In genomic region chr1:71081697-71082080, GRCh38 we compare ENCODE assay signal across 9 cellular contexts. TPM values are rescaled to one million over a fixed set of nuclear protein-coding genes. Genes with fewer than 3 reads are reported as not detected.
A peak's percentile ranks its signal among the peaks of the same experiment; 100 is the strongest.
DNase-seq lines count a peak whose midpoint lies in the region; ATAC-seq and TF ChIP-seq lines count a peak whose summit lies in the region.
"Had no signal": no experiment of that assay in that cellular context is flagged by ENCODE, and none has a peak within 500 bp of the region (broad histone marks: within the 10 kb centered on the region; RNA-seq: fewer than 3 reads in every experiment).

No MANE protein-coding gene starts in this region.

- H3K4me3 ChIP-seq in Peyer's patch (peak overlapping the region in 3 of 4 donors; percentile 74 to 80 (median 80)), duodenal mucosa (ENCODE audit: low read depth in 1 of 2, low read length in 2 of 2) (peak overlapping the region; percentile 77 to 90)

- no peak for TF ChIP-seq POLR2A in Peyer's patch (IDR thresholded peaks at IDR 0.05)

- peak overlapping the region in 1 of 2 donors; percentile 84 for H3K9ac ChIP-seq in duodenal mucosa (ENCODE audit: low read depth in 1 of 2, low read length in 2 of 2)

- H3K27me3 ChIP-seq in Peyer's patch (no peaks in the 10 kb centered on the region), duodenal mucosa (ENCODE audit: control insufficient read depth in 1 of 2, insufficient read depth in 2 of 2, low read length in 2 of 2) (peaks cover 0 to 6% of the 10 kb centered on the region in 2 donors)

- peaks cover 27 to 30% of the 10 kb centered on the region in 2 donors for H3K4me1 Mint-ChIP-seq in natural killer cell

- H3K27ac ChIP-seq in Peyer's patch (peak overlapping the region in 1 of 4 donors; percentile 84), duodenal mucosa (ENCODE audit: low read depth, low read length) (no peak overlapping the region)

- ATAC-seq in natural killer cell (no peak), HG03175 (IDR thresholded peaks at IDR 0.05; ENCODE audit: unreplicated experiment) (no peak), GM21786 (IDR thresholded peaks at IDR 0.05; ENCODE audit: unreplicated experiment) (no peak)

- intact Hi-C loops in natural killer cell (cut with micrococcal nuclease) = loop anchor here (1.0 kb wide), 2 partner anchors 727 to 876 kb away; partner anchors contain the start of genes ANKRD13C and LRRC40

- no peaks in the 10 kb centered on the region for H3K9me3 Mint-ChIP-seq in natural killer cell

- peaks cover 12% of the 10 kb centered on the region for H3K36me3 Mint-ChIP-seq in natural killer cell

- in situ Hi-C loops in Caki2 (cut with HindIII; ENCODE audit: low pct_unique_long_range_greater_than_20kb, low sequenced_read_pairs) = no loop called here

- H3K27ac Mint-ChIP-seq in natural killer cell = peak overlapping the region; percentile 99

- H3K4me1 ChIP-seq in Peyer's patch (peaks cover 0 to 14% (median 5%) of the 10 kb centered on the region in 4 donors), duodenal mucosa (ENCODE audit: control insufficient read depth in 1 of 2, insufficient read depth in 2 of 2, low read length in 2 of 2) (peaks cover 10 to 11% of the 10 kb centered on the region in 2 donors)

- no peaks in the 10 kb centered on the region for H3K9me3 ChIP-seq in Peyer's patch
- no peaks in the 10 kb centered on the region for H3K9me3 ChIP-seq in duodenal mucosa (ENCODE audit: control insufficient read depth in 1 of 2, low read length in 2 of 2)

- H3K36me3 ChIP-seq in Peyer's patch (peaks cover 0 to 16% (median 0%) of the 10 kb centered on the region in 3 donors), duodenal mucosa (ENCODE audit: control insufficient read depth in 1 of 2, insufficient read depth in 2 of 2, low read length in 2 of 2) (peaks cover 0 to 17% of the 10 kb centered on the region in 2 donors)

- DNase-seq in Caki2 (ENCODE audit: low read depth) (peak; percentile 6), Peyer's patch (peak in 1 of 3 donors; percentile 18), natural killer cell (no peak), SKM-1 (lab: John Stamatoyannopoulos, UW; ENCODE audit: unreplicated experiment) (no peak), NOMO-1 treated with dmso at 0.1 percent for 144 hours (lab: John Stamatoyannopoulos, UW; ENCODE audit: unreplicated experiment) (no peak)

- TF ChIP-seq CTCF in Peyer's patch (IDR thresholded peaks at IDR 0.05) (no peak), natural killer cell (IDR thresholded peaks at IDR 0.05) (no peak)

- peaks cover 25 to 41% of the 10 kb centered on the region in 2 donors for H3K27me3 Mint-ChIP-seq in natural killer cell (ENCODE audit: low read depth in 2 of 2)

- peak overlapping the region; percentile 93 for H3K4me3 Mint-ChIP-seq in natural killer cell

RNA-seq across cellular contexts. Expression of gene ZRANB2, which starts 0.9 kb away (rescaled TPM):
- 16.5 and 17.8 TPM in 2 replicates for total RNA-seq in Caki2 (2014; rRNA removed; shearing (Covaris generic); ENCODE audit: low replicate concordance)
- total RNA-seq in Peyer's patch (100 to 1,000 TPM in 1 of 4 donors, 10 to 100 TPM in 3; 69.7 to 158 (median 91.2) TPM), natural killer cell (100 to 1,000 TPM; 114 to 133 (median 128) TPM)

RNA-seq across cellular contexts. Expression of gene PTGER3, which starts 34.1 kb away (rescaled TPM):
- not detected in 2 replicates for total RNA-seq in Caki2 (2014; rRNA removed; shearing (Covaris generic); ENCODE audit: low replicate concordance)
- total RNA-seq in Peyer's patch (1 to 10 TPM; 1.4 to 9.1 (median 2.5) TPM), natural killer cell (10 to 100 TPM in 1 of 3 donors, under 1 TPM in 1, not detected in 1; 0.72 to 21.9 TPM)
- total RNA-seq: HT1080 had no signal
